Comparison of ENCODE assay signal across 8 cellular contexts in the genomic region with DNA sequence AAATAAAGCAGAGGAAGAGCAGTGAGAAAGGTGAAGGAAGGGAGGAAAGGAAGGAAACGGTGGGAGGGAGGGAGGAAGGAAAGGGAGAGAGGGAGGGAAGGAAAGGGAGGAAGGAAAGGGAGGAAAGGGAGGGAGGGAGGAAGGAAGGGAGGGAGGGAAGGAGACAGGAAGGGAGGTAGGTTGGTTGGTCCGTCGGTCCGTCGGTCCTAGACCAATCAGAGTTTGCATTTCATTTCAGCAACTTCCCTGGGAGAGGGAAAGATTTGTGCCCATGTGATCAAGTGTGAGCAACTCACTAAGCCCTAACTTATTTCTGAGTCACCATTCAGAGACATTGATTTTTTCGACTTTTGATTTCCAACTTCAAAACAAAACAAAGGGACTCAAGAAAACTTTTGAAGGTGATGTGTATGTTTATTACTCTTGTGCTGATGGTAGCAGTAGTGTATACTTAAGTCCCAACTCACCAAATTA. TPM values are rescaled to one million over a fixed set of nuclear protein-coding genes. Genes with fewer than 3 reads are reported as not detected.
DNase-seq lines count a peak whose midpoint lies in the region; ATAC-seq and TF ChIP-seq lines count a peak whose summit lies in the region.

No MANE protein-coding gene starts in this region.

- H3K9me3 Mint-ChIP-seq in T-cell: no peaks in the 10 kb centered on the region

- intact Hi-C loops in gastrocnemius medialis (cut with DNase I; ENCODE audit: low total_unique reads): no loop called here

- no peaks in the 10 kb centered on the region for H3K27me3 Mint-ChIP-seq in T-cell

- no peak overlapping the region for H3K27ac ChIP-seq in gastrocnemius medialis

- CTCF ChIA-PET in T-cell (lab: Charles Lee): interaction anchor here (0.6 to 1.5 kb wide), 2 partner anchors 34 to 38 kb away, joined by 3 to 5 read pairs; no protein-coding TSS in a partner anchor

- no peaks in the 10 kb centered on the region for H3K27me3 ChIP-seq in gastrocnemius medialis

- no peak overlapping the region for H3K4me3 ChIP-seq in fibroblast of mammary gland (ENCODE audit: control insufficient read depth, low read depth, low read length)
- H3K4me3 ChIP-seq in gastrocnemius medialis: no peak overlapping the region

- peaks cover 39 to 48% (median 42%) of the 10 kb centered on the region in 3 donors for H3K4me1 Mint-ChIP-seq in T-cell

- TF ChIP-seq POLR2A in gastrocnemius medialis (IDR thresholded peaks at IDR 0.05): no peak

- H3K36me3 ChIP-seq in gastrocnemius medialis: peaks cover 0 to 23% of the 10 kb centered on the region in 2 donors

- TF ChIP-seq CTCF in fibroblast of mammary gland (conservative IDR thresholded peaks at IDR 0.05; ENCODE audit: control insufficient read depth, insufficient read depth, low read depth, low read length) (no peak), gastrocnemius medialis (IDR thresholded peaks at IDR 0.05 in 4 of 5, conservative IDR thresholded peaks at IDR 0.05 in 1 of 5) (no peak)

- DNase-seq in ELR (ENCODE audit: low read depth): peak; percentile 87
- DNase-seq in T-cell: no peak
- DNase-seq in fibroblast of mammary gland (ENCODE audit: low read depth): peak; percentile 95
- no peak for DNase-seq in gastrocnemius medialis
- no peak for DNase-seq in ecto neural progenitor cell (ENCODE audit: low spot score)
- DNase-seq in AML-193 (lab: John Stamatoyannopoulos, UW): no peak
- no peak for DNase-seq in COLO668 (lab: John Stamatoyannopoulos, UW; ENCODE audit: unreplicated experiment)
- no peak for DNase-seq in UCSD-AML1 (lab: John Stamatoyannopoulos, UW; ENCODE audit: unreplicated experiment)

- H3K36me3 Mint-ChIP-seq in T-cell: peaks cover 28% of the 10 kb centered on the region

- in situ Hi-C loops in gastrocnemius medialis (cut with MboI; ENCODE audit: low sequenced_read_pairs in 4 of 4): loop anchor here in 1 of 4 donors (10.0 kb wide), 1 partner anchor 189 kb away; no protein-coding TSS in a partner anchor

- peak overlapping the region; percentile 93 to 94 for H3K27ac Mint-ChIP-seq in T-cell

- ATAC-seq in T-cell (replicated peaks in 1 of 4) (peak; percentile 46 to 61 (median 55)), gastrocnemius medialis (peak; percentile 33 to 70)

- POLR2A ChIA-PET in T-cell (lab: Charles Lee): no interaction called here

- H3K4me3 Mint-ChIP-seq in T-cell: peak overlapping the region in 2 of 3 donors; percentile 51 to 58

- peaks cover 6 to 7% of the 10 kb centered on the region in 2 donors for H3K4me1 ChIP-seq in gastrocnemius medialis

- H3K9me3 ChIP-seq in gastrocnemius medialis: no peaks in the 10 kb centered on the region

RNA-seq across cellular contexts. Expression of gene NANS, which starts 18.8 kb away (rescaled TPM):
- total RNA-seq in T-cell: 10 to 100 TPM; 21.7 to 57.5 (median 27.6) TPM
- 10 to 100 TPM; 29.0 to 64.7 (median 34.2) TPM for total RNA-seq in gastrocnemius medialis

RNA-seq across cellular contexts. Expression of gene TRIM14, which starts 43.7 kb away (rescaled TPM):
- total RNA-seq in T-cell (10 to 100 TPM; 75.7 to 98.9 (median 85.3) TPM), gastrocnemius medialis (1 to 10 TPM; 1.1 to 3.2 (median 1.3) TPM)

Comparison
In these comparisons a context has a peak if more than half of its experiments do, and no peak if none do; other contexts are left out.
1. DNase-seq: peak in ELR (single experiment) and fibroblast of mammary gland (single experiment); none in T-cell (0 of 34), gastrocnemius medialis (0 of 2), ecto neural progenitor cell (single experiment), AML-193 (0 of 2), COLO668 (single experiment) and UCSD-AML1 (single experiment).
2. RNA of gene TRIM14, which starts 43.7 kb away (total RNA-seq): 75.7 to 98.9 TPM in T-cell; 1.1 to 3.2 TPM in gastrocnemius medialis; every median in the first group is over 10 times any median in the second.